Comparison of ENCODE assay signal across 8 cellular contexts in the genomic region with DNA sequence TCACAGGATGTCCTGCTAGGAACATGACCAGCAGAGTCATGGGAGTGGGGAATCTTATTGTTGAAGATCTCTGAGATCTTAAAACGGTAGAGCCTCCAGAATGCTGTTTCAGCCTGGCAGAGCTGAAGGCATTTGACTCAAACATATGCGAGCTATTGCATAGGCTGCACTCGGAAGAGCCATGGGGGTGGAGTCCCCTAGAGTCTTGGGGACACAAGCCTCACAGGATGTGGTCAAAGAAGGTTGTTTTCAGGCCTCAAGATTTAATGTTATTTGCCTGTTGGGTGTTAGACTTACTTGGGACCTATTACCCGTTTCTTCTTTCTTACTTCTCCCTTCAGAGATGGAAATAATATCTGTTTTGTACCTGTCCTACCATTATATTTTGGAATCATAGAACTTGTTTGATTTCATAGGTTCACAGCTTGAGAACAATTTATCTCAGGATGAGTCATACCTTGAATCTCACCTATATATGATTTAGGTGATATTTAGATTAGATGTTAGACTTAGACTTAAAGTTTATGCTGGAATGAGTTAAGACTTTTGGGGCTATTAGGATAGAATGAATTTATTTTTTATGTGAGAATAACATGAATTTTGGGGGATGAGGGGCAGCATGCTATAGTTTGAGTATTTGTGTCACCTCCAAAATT.
A peak's percentile ranks its signal among the peaks of the same experiment; 100 is the strongest.
DNase-seq lines count a peak whose midpoint lies in the region; ATAC-seq, FAIRE-seq and TF ChIP-seq lines count a peak whose summit lies in the region.

No MANE protein-coding gene starts in this region.

- no peak for TF ChIP-seq POLR2A in H54 (IDR thresholded peaks at IDR 0.05; ENCODE audit: low read depth, low read length)

- peak overlapping the region; percentile 78 to 98 (median 94) for H3K27ac Mint-ChIP-seq in CD8-positive, alpha-beta memory T cell

- peaks cover 57 to 78% (median 70%) of the 10 kb centered on the region in 3 donors for H3K4me1 Mint-ChIP-seq in CD8-positive, alpha-beta memory T cell
- peaks cover 53% of the 10 kb centered on the region for H3K4me1 Mint-ChIP-seq in activated T-cell treated with anti-CD3 and anti-CD28 coated beads, Interleukin-2, amount 50 U/mL, for 4 hours (ENCODE audit: low read depth)

- POLR2A ChIA-PET in CD8-positive, alpha-beta memory T cell (lab: Charles Lee) = interaction anchor here (0.6 to 1.5 kb wide), 4 partner anchors 17 to 210 kb away, joined by 3 to 14 read pairs (median 6); a partner anchor contains a TSS
- POLR2A ChIA-PET in HEK293T (lab: Yijun Ruan, JAX) = interaction anchor here (0.6 kb wide), 1 partner anchor 52 kb away, joined by 3 read pairs; no protein-coding TSS in a partner anchor

- peak; percentile 15 to 81 (median 69) for DNase-seq in CD8-positive, alpha-beta memory T cell
- DNase-seq in activated T-cell treated with anti-CD3 and anti-CD28 coated beads, Interleukin-2, amount 50 U/mL, for 4 hours = peak; percentile 9
- peak; percentile 11 for DNase-seq in stimulated activated naive CD4-positive, alpha-beta T cell treated with Interleukin-2 at 50 U/mL for 16 hours (lab: John Stamatoyannopoulos, UW)
- DNase-seq in H54 (ENCODE audit: insufficient read length, low spot score) = no peak
- no peak for DNase-seq in NCI-H1417 treated with DMSO at 0.1 percent for 48 hours (lab: John Stamatoyannopoulos, UW)
- no peak for DNase-seq in HEK293T (ENCODE audit: extremely low spot score)

- H3K4me1 ChIP-seq in CD8-positive, alpha-beta memory T cell (ENCODE audit: insufficient read depth, low read length) = peaks cover 42% of the 10 kb centered on the region

- peak; percentile 94 for ATAC-seq in GM19455 (IDR thresholded peaks at IDR 0.05; ENCODE audit: unreplicated experiment)
- ATAC-seq in HG03439 (IDR thresholded peaks at IDR 0.05; ENCODE audit: unreplicated experiment) = peak; percentile 95
- ATAC-seq in activated T-cell treated with anti-CD3 and anti-CD28 coated beads, Interleukin-2, amount 50 U/mL, for 4 hours = peak; percentile 84 to 87

- H3K9me3 ChIP-seq in CD8-positive, alpha-beta memory T cell (ENCODE audit: low read length) = no peaks in the 10 kb centered on the region

- H3K27me3 ChIP-seq in CD8-positive, alpha-beta memory T cell (ENCODE audit: insufficient read depth, low read length, poor library complexity, severe bottlenecking) = no peaks in the 10 kb centered on the region

- H3K4me3 Mint-ChIP-seq in CD8-positive, alpha-beta memory T cell = peak overlapping the region; percentile 23 to 90 (median 81)
- peak overlapping the region; percentile 54 for H3K4me3 Mint-ChIP-seq in activated T-cell treated with anti-CD3 and anti-CD28 coated beads, Interleukin-2, amount 50 U/mL, for 4 hours

- H3K9me3 Mint-ChIP-seq in CD8-positive, alpha-beta memory T cell = peaks cover 0 to 3% (median 0%) of the 10 kb centered on the region in 5 donors
- no peaks in the 10 kb centered on the region for H3K9me3 Mint-ChIP-seq in activated T-cell treated with anti-CD3 and anti-CD28 coated beads, Interleukin-2, amount 50 U/mL, for 4 hours

- peak overlapping the region; percentile 25 for H3K4me3 ChIP-seq in CD8-positive, alpha-beta memory T cell (ENCODE audit: low read length)

- CTCF ChIA-PET in CD8-positive, alpha-beta memory T cell (lab: Charles Lee) = interaction anchor here (2.6 kb wide), 1 partner anchor 17 kb away, joined by 12 read pairs; no protein-coding TSS in a partner anchor
- CTCF ChIA-PET in HEK293T (lab: Yijun Ruan, JAX) = no interaction called here

- H3K36me3 Mint-ChIP-seq in CD8-positive, alpha-beta memory T cell = peaks cover 0 to 1% (median 0%) of the 10 kb centered on the region in 3 donors
- peaks cover 2% of the 10 kb centered on the region for H3K36me3 Mint-ChIP-seq in activated T-cell treated with anti-CD3 and anti-CD28 coated beads, Interleukin-2, amount 50 U/mL, for 4 hours (ENCODE audit: insufficient read depth)

- H3K27me3 Mint-ChIP-seq in CD8-positive, alpha-beta memory T cell = no peaks in the 10 kb centered on the region
- no peaks in the 10 kb centered on the region for H3K27me3 Mint-ChIP-seq in activated T-cell treated with anti-CD3 and anti-CD28 coated beads, Interleukin-2, amount 50 U/mL, for 4 hours (ENCODE audit: low read depth)

- no peaks in the 10 kb centered on the region for H3K36me3 ChIP-seq in CD8-positive, alpha-beta memory T cell (ENCODE audit: insufficient read depth, low read length)

- FAIRE-seq in H54 (lab: Jason Lieb, UNC) = no peak

- H3K27ac ChIP-seq in CD8-positive, alpha-beta memory T cell (ENCODE audit: low read depth, low read length) = peak overlapping the region; percentile 38

TF ChIP-seq in HEK293T, 16 proteins besides CTCF, POLR2A, EP300 and RAD21:
- TF ChIP-seq FOXK2 (IDR thresholded peaks at IDR 0.05) (no peak), ELF4 (IDR thresholded peaks at IDR 0.05) (no peak), TARDBP (IDR thresholded peaks at IDR 0.05) (no peak), ZNF384 (IDR thresholded peaks at IDR 0.05) (no peak), NFRKB (IDR thresholded peaks at IDR 0.05) (no peak), BHLHE40 (IDR thresholded peaks at IDR 0.05; ENCODE audit: borderline replicate concordance) (no peak), FOXA1 (IDR thresholded peaks at IDR 0.05) (no peak), ARNT (IDR thresholded peaks at IDR 0.05) (no peak), FOXM1 (IDR thresholded peaks at IDR 0.05; ENCODE audit: borderline replicate concordance) (no peak), HDGF (IDR thresholded peaks at IDR 0.05; ENCODE audit: borderline replicate concordance) (no peak), LEF1 (IDR thresholded peaks at IDR 0.05; ENCODE audit: borderline replicate concordance) (no peak), CTBP1 (IDR thresholded peaks at IDR 0.05; ENCODE audit: borderline replicate concordance) (no peak), SUZ12 (IDR thresholded peaks at IDR 0.05) (no peak), SP1 (IDR thresholded peaks at IDR 0.05) (no peak), L3MBTL2 (conservative IDR thresholded peaks at IDR 0.05) (no peak)
- TF ChIP-seq, protein P1, sequence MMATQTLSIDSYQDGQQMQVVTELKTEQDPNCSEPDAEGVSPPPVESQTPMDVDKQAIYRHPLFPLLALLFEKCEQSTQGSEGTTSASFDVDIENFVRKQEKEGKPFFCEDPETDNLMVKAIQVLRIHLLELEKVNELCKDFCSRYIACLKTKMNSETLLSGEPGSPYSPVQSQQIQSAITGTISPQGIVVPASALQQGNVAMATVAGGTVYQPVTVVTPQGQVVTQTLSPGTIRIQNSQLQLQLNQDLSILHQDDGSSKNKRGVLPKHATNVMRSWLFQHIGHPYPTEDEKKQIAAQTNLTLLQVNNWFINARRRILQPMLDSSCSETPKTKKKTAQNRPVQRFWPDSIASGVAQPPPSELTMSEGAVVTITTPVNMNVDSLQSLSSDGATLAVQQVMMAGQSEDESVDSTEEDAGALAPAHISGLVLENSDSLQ (IDR thresholded peaks at IDR 0.05) = no peak

Comparison
In these comparisons a context has a peak if more than half of its experiments do, and no peak if none do; other contexts are left out.
1. DNase-seq: peak in CD8-positive, alpha-beta memory T cell (5 of 5), activated T-cell treated with anti-CD3 and anti-CD28 coated beads, Interleukin-2, amount 50 U/mL, for 4 hours (single experiment) and stimulated activated naive CD4-positive, alpha-beta T cell treated with Interleukin-2 at 50 U/mL for 16 hours (single experiment); none in H54 (single experiment), NCI-H1417 treated with DMSO at 0.1 percent for 48 hours (single experiment) and HEK293T (single experiment).
2. Peak in every context shown above with its lines, with median percentiles within 50 percentile points of each other: ATAC-seq.